ENCODE assay signal across 1 cellular context in genomic region chr2:227643990-227644551, GRCh38.
TF ChIP-seq lines count a peak whose summit lies in the region.

No MANE protein-coding gene starts in this region.

TF ChIP-seq in HepG2, 621 proteins besides CTCF, POLR2A, EP300 and RAD21 (continued from another document and continues in another):
- TF ChIP-seq HNF1A (IDR thresholded peaks at IDR 0.05; ENCODE audit: low read depth) (peak; percentile 71; the same call in 1 of the 2 replicates), HNF1A (CRISPR knock-in tag; IDR thresholded peaks at IDR 0.05; ENCODE audit: borderline replicate concordance) (peak; percentile 58; the same call in 1 of the 2 replicates), ZNF44 (CRISPR knock-in tag; IDR thresholded peaks at IDR 0.05) (no peak), ZNF839 (CRISPR knock-in tag; IDR thresholded peaks at IDR 0.05; ENCODE audit: borderline replicate concordance) (no peak), TOE1 (CRISPR knock-in tag; IDR thresholded peaks at IDR 0.05) (no peak), GMEB1 (CRISPR knock-in tag; IDR thresholded peaks at IDR 0.05; ENCODE audit: borderline replicate concordance) (no peak), IRF1 (CRISPR knock-in tag; IDR thresholded peaks at IDR 0.05; ENCODE audit: low read depth) (no peak), ZNF891 (CRISPR knock-in tag; IDR thresholded peaks at IDR 0.05) (no peak), EZH2 (conservative IDR thresholded peaks at IDR 0.05; ENCODE audit: low read depth, low read length) (no peak), NRL (CRISPR knock-in tag; IDR thresholded peaks at IDR 0.05; ENCODE audit: borderline replicate concordance) (no peak), YEATS4 (CRISPR knock-in tag; IDR thresholded peaks at IDR 0.05; ENCODE audit: borderline replicate concordance) (no peak), ZNF639 (CRISPR knock-in tag; conservative IDR thresholded peaks at IDR 0.05) (no peak), ZNF234 (CRISPR knock-in tag; conservative IDR thresholded peaks at IDR 0.05) (no peak), ZNF256 (CRISPR knock-in tag; conservative IDR thresholded peaks at IDR 0.05) (no peak), LCORL (IDR thresholded peaks at IDR 0.05) (no peak), LCORL (CRISPR knock-in tag; IDR thresholded peaks at IDR 0.05) (peak; percentile 80), ZFP36L2 (CRISPR knock-in tag; IDR thresholded peaks at IDR 0.05) (no peak), AFF4 (CRISPR knock-in tag; IDR thresholded peaks at IDR 0.05) (no peak), ZFP82 (CRISPR knock-in tag; IDR thresholded peaks at IDR 0.05; ENCODE audit: borderline replicate concordance) (no peak), ZMAT3 (CRISPR knock-in tag; conservative IDR thresholded peaks at IDR 0.05) (no peak), HMG20B (CRISPR knock-in tag; conservative IDR thresholded peaks at IDR 0.05) (peak; percentile 89), ZNF746 (CRISPR knock-in tag; IDR thresholded peaks at IDR 0.05) (no peak; the same call in 1 of the 2 replicates), CBX5 (CRISPR knock-in tag; IDR thresholded peaks at IDR 0.05; ENCODE audit: borderline replicate concordance) (no peak), ZBTB8A (CRISPR knock-in tag; IDR thresholded peaks at IDR 0.05; ENCODE audit: borderline replicate concordance, low read depth) (no peak), ZSCAN25 (CRISPR knock-in tag; IDR thresholded peaks at IDR 0.05) (no peak), MIER3 (CRISPR knock-in tag; IDR thresholded peaks at IDR 0.05; ENCODE audit: borderline replicate concordance) (no peak), MATR3 (CRISPR knock-in tag; IDR thresholded peaks at IDR 0.05) (no peak), ZC3H13 (CRISPR knock-in tag; IDR thresholded peaks at IDR 0.05) (no peak), ZNF333 (CRISPR knock-in tag; IDR thresholded peaks at IDR 0.05; ENCODE audit: borderline replicate concordance) (no peak), TFE3 (CRISPR knock-in tag; IDR thresholded peaks at IDR 0.05) (peak; percentile 61), GABPB1 (CRISPR knock-in tag; IDR thresholded peaks at IDR 0.05) (no peak), THRA (CRISPR knock-in tag; IDR thresholded peaks at IDR 0.05; ENCODE audit: borderline replicate concordance) (no peak), ZGPAT (CRISPR knock-in tag; IDR thresholded peaks at IDR 0.05) (peak; percentile 89), TRIM24 (CRISPR knock-in tag; IDR thresholded peaks at IDR 0.05) (no peak), RFX1 (IDR thresholded peaks at IDR 0.05) (no peak), PHF5A (CRISPR knock-in tag; IDR thresholded peaks at IDR 0.05; ENCODE audit: low read depth, unreplicated experiment) (no peak), TEAD2 (CRISPR knock-in tag; IDR thresholded peaks at IDR 0.05) (no peak), CENPX (CRISPR knock-in tag; IDR thresholded peaks at IDR 0.05) (no peak), GMEB2 (CRISPR knock-in tag; IDR thresholded peaks at IDR 0.05; ENCODE audit: low read depth) (no peak), ZNF136 (CRISPR knock-in tag; IDR thresholded peaks at IDR 0.05; ENCODE audit: low read depth) (no peak), ZNF230 (CRISPR knock-in tag; IDR thresholded peaks at IDR 0.05) (no peak), ATF2 (CRISPR knock-in tag; IDR thresholded peaks at IDR 0.05) (peak; percentile 34; the same call in 1 of the 2 replicates), ELF1 (CRISPR knock-in tag; IDR thresholded peaks at IDR 0.05) (no peak; the same call in 1 of the 2 replicates), HIVEP1 (CRISPR knock-in tag; IDR thresholded peaks at IDR 0.05) (no peak), LBX2 (CRISPR knock-in tag; IDR thresholded peaks at IDR 0.05; ENCODE audit: borderline replicate concordance) (no peak), ZNF644 (CRISPR knock-in tag; IDR thresholded peaks at IDR 0.05; ENCODE audit: low read depth) (peak; percentile 72)
